10 cellular contexts compared by ENCODE assay signal in the genomic region with DNA sequence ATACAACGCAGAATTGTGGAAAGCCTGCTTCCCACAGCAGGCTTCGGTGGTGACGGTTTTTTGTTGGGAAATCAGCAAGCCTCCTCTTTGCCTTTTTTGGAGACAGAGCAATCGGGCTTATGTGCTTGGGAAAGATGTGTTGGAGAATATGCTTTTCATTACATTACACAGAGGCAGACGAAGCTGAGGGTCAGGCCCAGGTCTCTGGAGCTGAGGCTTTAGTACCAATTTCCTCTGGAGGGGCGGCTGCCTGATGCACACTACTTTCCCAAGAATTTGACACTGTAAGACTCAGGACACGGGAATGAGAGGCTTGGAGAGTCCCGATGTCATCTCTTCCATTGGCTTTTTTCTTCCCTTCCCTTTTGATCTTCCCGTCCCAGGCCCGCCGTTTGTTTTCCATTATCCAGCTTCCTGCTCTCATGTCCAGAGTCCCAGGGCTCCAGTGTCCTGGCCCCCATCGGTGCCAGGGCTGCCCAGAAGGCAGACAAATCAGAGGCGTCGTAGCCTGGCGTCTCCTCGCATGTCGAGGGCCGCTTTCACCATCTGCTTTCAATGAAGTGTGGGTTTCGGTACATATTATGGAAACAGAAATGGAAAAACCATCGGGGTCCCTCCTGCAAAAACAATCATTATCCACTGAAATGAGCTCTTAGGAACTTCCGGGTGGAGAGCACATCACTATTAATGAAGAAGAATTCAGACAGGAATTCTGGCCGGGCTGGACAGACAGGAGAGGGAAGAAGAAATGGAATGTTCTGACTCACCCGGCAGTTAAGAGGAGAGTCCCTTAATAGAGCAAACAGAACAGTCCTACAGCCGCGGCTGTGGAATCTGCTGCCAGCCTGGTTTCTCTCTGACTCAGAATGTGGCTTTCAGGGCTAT.
DNase-seq lines count a peak whose midpoint lies in the region; ATAC-seq, FAIRE-seq and TF ChIP-seq lines count a peak whose summit lies in the region.
"Had no signal": no experiment of that assay in that cellular context is flagged by ENCODE, and none has a peak within 500 bp of the region (broad histone marks: within the 10 kb centered on the region; RNA-seq: fewer than 3 reads in every experiment).

No MANE protein-coding gene starts in this region.

- TF ChIP-seq CTCF in astrocyte (IDR thresholded peaks at IDR 0.05; ENCODE audit: insufficient read depth, low read depth, low read length): no peak
- no peak for TF ChIP-seq CTCF in thoracic aorta (IDR thresholded peaks at IDR 0.05)

- no peaks in the 10 kb centered on the region for H3K27me3 Mint-ChIP-seq in astrocyte (ENCODE audit: low read depth, unreplicated experiment)
- peaks cover 1% of the 10 kb centered on the region for H3K27me3 Mint-ChIP-seq in activated CD4-positive, alpha-beta T cell treated with anti-CD3 and anti-CD28 coated beads for 36 hours

- H3K27ac ChIP-seq in astrocyte (ENCODE audit: low read depth, low read length) (peak overlapping the region; percentile 58), thoracic aorta (peak overlapping the region; percentile 38 to 42)

- peak overlapping the region; percentile 99 for H3K27ac Mint-ChIP-seq in astrocyte (ENCODE audit: unreplicated experiment)
- H3K27ac Mint-ChIP-seq in activated CD4-positive, alpha-beta T cell treated with anti-CD3 and anti-CD28 coated beads for 36 hours: no peak overlapping the region
- H3K27ac Mint-ChIP-seq: activated T-cell treated with anti-CD3 and anti-CD28 coated beads, Interleukin-2, amount 50 U/mL, for 72 hours had no signal

- H3K79me2 ChIP-seq in astrocyte (ENCODE audit: insufficient read depth, low read length): no peaks in the 10 kb centered on the region

- FAIRE-seq in H54 (lab: Jason Lieb, UNC): no peak
- FAIRE-seq in astrocyte (lab: Jason Lieb, UNC): peak; percentile 89

- TF ChIP-seq POLR2A in H54 (IDR thresholded peaks at IDR 0.05; ENCODE audit: low read depth, low read length): no peak

- H3K9me3 ChIP-seq in astrocyte (ENCODE audit: insufficient read depth, low read depth, low read length): no peaks in the 10 kb centered on the region
- no peaks in the 10 kb centered on the region for H3K9me3 ChIP-seq in thoracic aorta
- H3K9me3 ChIP-seq: heart right ventricle had no signal

- peaks cover 48% of the 10 kb centered on the region for H3K4me1 ChIP-seq in astrocyte (ENCODE audit: insufficient read depth, low read length)
- peaks cover 10 to 50% of the 10 kb centered on the region in 2 donors for H3K4me1 ChIP-seq in thoracic aorta (ENCODE audit: control insufficient read depth in 1 of 2, low read depth in 2 of 2)

- H3K4me2 ChIP-seq in astrocyte (ENCODE audit: low read length): peak overlapping the region; percentile 67

- no peaks in the 10 kb centered on the region for H3K36me3 Mint-ChIP-seq in astrocyte (ENCODE audit: low read depth, unreplicated experiment)
- no peaks in the 10 kb centered on the region for H3K36me3 Mint-ChIP-seq in activated CD4-positive, alpha-beta T cell treated with anti-CD3 and anti-CD28 coated beads for 36 hours (ENCODE audit: low read depth)

- no peaks in the 10 kb centered on the region for H3K36me3 ChIP-seq in astrocyte (ENCODE audit: insufficient read depth, low read length)
- no peaks in the 10 kb centered on the region for H3K36me3 ChIP-seq in thoracic aorta
- H3K36me3 ChIP-seq: heart right ventricle had no signal

- H4K20me1 ChIP-seq in astrocyte (ENCODE audit: insufficient read depth, low read length): no peaks in the 10 kb centered on the region

- CTCF ChIA-PET in activated CD4-positive, alpha-beta T cell treated with anti-CD3 and anti-CD28 coated beads for 36 hours (lab: Charles Lee): interaction anchor here (0.6 kb wide), 1 partner anchor 166 kb away, joined by 3 read pairs; no protein-coding TSS in a partner anchor

- H3K27me3 ChIP-seq in astrocyte (ENCODE audit: insufficient read depth, low read length) (no peaks in the 10 kb centered on the region), thoracic aorta (replicated peaks; ENCODE audit: insufficient read depth) (no peaks in the 10 kb centered on the region)
- H3K27me3 ChIP-seq: heart right ventricle had no signal

- H3K4me3 Mint-ChIP-seq in astrocyte (ENCODE audit: unreplicated experiment): peak overlapping the region; percentile 46
- no peak overlapping the region for H3K4me3 Mint-ChIP-seq in activated CD4-positive, alpha-beta T cell treated with anti-CD3 and anti-CD28 coated beads for 36 hours
- H3K4me3 Mint-ChIP-seq: activated T-cell treated with anti-CD3 and anti-CD28 coated beads, Interleukin-2, amount 50 U/mL, for 72 hours had no signal

- H3K9me3 Mint-ChIP-seq in astrocyte (ENCODE audit: unreplicated experiment): no peaks in the 10 kb centered on the region
- no peaks in the 10 kb centered on the region for H3K9me3 Mint-ChIP-seq in activated CD4-positive, alpha-beta T cell treated with anti-CD3 and anti-CD28 coated beads for 36 hours (ENCODE audit: low read depth)
- H3K9me3 Mint-ChIP-seq: activated T-cell treated with anti-CD3 and anti-CD28 coated beads, Interleukin-2, amount 50 U/mL, for 72 hours had no signal

- peak overlapping the region; percentile 27 for H2AFZ ChIP-seq in astrocyte (ENCODE audit: low read depth, low read length)

- intact Hi-C loops in activated CD4-positive, alpha-beta T cell treated with anti-CD3 and anti-CD28 coated beads for 36 hours (cut with DNase I, micrococcal nuclease): no loop called here

- POLR2A ChIA-PET in activated CD4-positive, alpha-beta T cell treated with anti-CD3 and anti-CD28 coated beads for 36 hours (lab: Charles Lee): no interaction called here

- H3K9ac ChIP-seq in astrocyte (ENCODE audit: low read length): no peak overlapping the region

- peaks cover 46% of the 10 kb centered on the region for H3K4me1 Mint-ChIP-seq in astrocyte (ENCODE audit: low read depth, unreplicated experiment)
- H3K4me1 Mint-ChIP-seq in activated CD4-positive, alpha-beta T cell treated with anti-CD3 and anti-CD28 coated beads for 36 hours: no peaks in the 10 kb centered on the region

- peak; percentile 75 for DNase-seq in H54 (ENCODE audit: insufficient read length, low spot score)
- peak; percentile 95 for DNase-seq in astrocyte (ENCODE audit: low read depth)
- peak; percentile 98 for DNase-seq in islet precursor cell
- DNase-seq in thoracic aorta (ENCODE audit: low spot score): no peak
- DNase-seq in activated CD4-positive, alpha-beta T cell treated with anti-CD3 and anti-CD28 coated beads for 36 hours: no peak
- DNase-seq: activated T-cell treated with anti-CD3 and anti-CD28 coated beads, Interleukin-2, amount 50 U/mL, for 72 hours; heart right ventricle; NCI-H1092 treated with DMSO at 0.1 percent for 48 hours had no signal

- no peak overlapping the region for H3K4me3 ChIP-seq in astrocyte (ENCODE audit: insufficient read depth, low read depth, low read length)
- H3K4me3 ChIP-seq in thoracic aorta: no peak overlapping the region
- H3K4me3 ChIP-seq: heart right ventricle had no signal

- ATAC-seq in thoracic aorta (ENCODE audit: insufficient number of reproducible peaks, low FRiP score, low read depth): no peak
- ATAC-seq in GM21529 (IDR thresholded peaks at IDR 0.05; ENCODE audit: unreplicated experiment): no peak
- no peak for ATAC-seq in HG02759 (IDR thresholded peaks at IDR 0.05; ENCODE audit: unreplicated experiment)
- no peak for ATAC-seq in activated CD4-positive, alpha-beta T cell treated with anti-CD3 and anti-CD28 coated beads for 36 hours
- ATAC-seq: activated T-cell treated with anti-CD3 and anti-CD28 coated beads, Interleukin-2, amount 50 U/mL, for 72 hours had no signal

Comparison
In these comparisons a context has a peak if more than half of its experiments do, and no peak if none do; other contexts are left out.
1. DNase-seq: peak in H54 (single experiment), astrocyte (single experiment) and islet precursor cell (single experiment); none in thoracic aorta (single experiment) and activated CD4-positive, alpha-beta T cell treated with anti-CD3 and anti-CD28 coated beads for 36 hours (single experiment).